11 cellular contexts compared by ENCODE assay signal in genomic region chr5:75574791-75575190, GRCh38. TPM values are rescaled to one million over a fixed set of nuclear protein-coding genes. Genes with fewer than 3 reads are reported as not detected.
DNase-seq lines count a peak whose midpoint lies in the region; ATAC-seq, FAIRE-seq and TF ChIP-seq lines count a peak whose summit lies in the region.
"Had no signal": no experiment of that assay in that cellular context is flagged by ENCODE, and none has a peak within 500 bp of the region (broad histone marks: within the 10 kb centered on the region; RNA-seq: fewer than 3 reads in every experiment).

No MANE protein-coding gene starts in this region.

- TF ChIP-seq CTCF in endothelial cell of umbilical vein (IDR thresholded peaks at IDR 0.05; ENCODE audit: extremely low read depth in 1 of 2, insufficient read depth in 1 of 2, low read depth in 1 of 2, low read length in 2 of 2): no peak

- DNase-seq in endothelial cell of umbilical vein (ENCODE audit: low read depth, low spot score) (peak; percentile 49), hypothalamus (lab: John Stamatoyannopoulos, UW) (no peak), EL (no peak), NCI-H1436 treated with DMSO at 0.1 percent for 48 hours (lab: John Stamatoyannopoulos, UW) (no peak)
- no peak for DNase-seq in naive thymus-derived CD4-positive, alpha-beta T cell
- DNase-seq: activated naive CD4-positive, alpha-beta T cell treated with Interleukin-2 at 50 U/mL for 16 hours had no signal

- intact Hi-C loops in endothelial cell of umbilical vein (cut with micrococcal nuclease): no loop called here
- intact Hi-C loops in naive thymus-derived CD4-positive, alpha-beta T cell (cut with micrococcal nuclease): no loop called here

- H3K9me1 ChIP-seq in endothelial cell of umbilical vein (replicated peaks; ENCODE audit: control insufficient read depth, extremely low read depth, insufficient read depth, low read length): no peaks in the 10 kb centered on the region

- H3K27ac ChIP-seq in BLaER1 (peak overlapping the region; percentile 44; the same call in 1 of the 2 replicates), endothelial cell of umbilical vein (ENCODE audit: insufficient read depth, low read depth, low read length) (no peak overlapping the region)
- H3K27ac ChIP-seq in naive thymus-derived CD4-positive, alpha-beta T cell (ENCODE audit: low read depth, low read length): no peak overlapping the region

- peaks cover 38% of the 10 kb centered on the region for H3K4me1 ChIP-seq in BLaER1
- no peaks in the 10 kb centered on the region for H3K4me1 ChIP-seq in endothelial cell of umbilical vein (ENCODE audit: control insufficient read depth, extremely low read depth, insufficient read depth, low read length)
- H3K4me1 ChIP-seq in naive thymus-derived CD4-positive, alpha-beta T cell (ENCODE audit: control insufficient read depth in 2 of 2, insufficient read depth in 2 of 2, low read length in 2 of 2): no peaks in the 10 kb centered on the region

- H3K9ac ChIP-seq in BLaER1 (peak overlapping the region; percentile 2; the same call in 1 of the 2 replicates), endothelial cell of umbilical vein (replicated peaks; ENCODE audit: extremely low read depth, insufficient read depth, low read length) (no peak overlapping the region)

- H3K9me3 ChIP-seq in BLaER1 (no peaks in the 10 kb centered on the region), endothelial cell of umbilical vein (replicated peaks; ENCODE audit: control insufficient read depth, insufficient read depth, low read length) (no peaks in the 10 kb centered on the region)
- H3K9me3 ChIP-seq in naive thymus-derived CD4-positive, alpha-beta T cell (ENCODE audit: control insufficient read depth in 2 of 3, low read length in 3 of 3): no peaks in the 10 kb centered on the region

- no peak overlapping the region for H2AFZ ChIP-seq in endothelial cell of umbilical vein (ENCODE audit: low read depth, low read length)

- no peaks in the 10 kb centered on the region for H4K20me1 ChIP-seq in BLaER1
- H4K20me1 ChIP-seq in endothelial cell of umbilical vein (replicated peaks; ENCODE audit: control insufficient read depth, extremely low read depth, insufficient read depth, low read length): no peaks in the 10 kb centered on the region

- H3K36me3 ChIP-seq in BLaER1 (peaks cover 22% of the 10 kb centered on the region), endothelial cell of umbilical vein (ENCODE audit: control insufficient read depth in 2 of 2, extremely low read depth in 1 of 2, insufficient read depth in 2 of 2, low read length in 2 of 2) (peaks cover 3% of the 10 kb centered on the region in 2 experiments)
- peaks cover 0 to 12% (median 5%) of the 10 kb centered on the region in 3 experiments for H3K36me3 ChIP-seq in naive thymus-derived CD4-positive, alpha-beta T cell (ENCODE audit: control insufficient read depth in 2 of 3, insufficient read depth in 3 of 3, low read length in 3 of 3)

- H3K4me3 ChIP-seq in BLaER1 (no peak overlapping the region), endothelial cell of umbilical vein (replicated peaks in 1 of 3; ENCODE audit: insufficient read depth in 1 of 3, low read depth in 1 of 3, low read length in 3 of 3) (no peak overlapping the region)
- no peak overlapping the region for H3K4me3 ChIP-seq in naive thymus-derived CD4-positive, alpha-beta T cell (ENCODE audit: low read length)

- no peaks in the 10 kb centered on the region for H3K27me3 Mint-ChIP-seq in naive thymus-derived CD4-positive, alpha-beta T cell

- H3K27ac Mint-ChIP-seq in naive thymus-derived CD4-positive, alpha-beta T cell: peak overlapping the region in 1 of 9 donors; percentile 18

- dilution Hi-C loops in endothelial cell of umbilical vein (cut with MboI; ENCODE audit: extremely low pct_ligation_motif_present, low sequenced_read_pairs): no loop called here

- no TSS peak for BruUV-seq in endothelial cell of umbilical vein (replicated peaks; lab: Mats Ljungman, UMichigan)

- H3K36me3 Mint-ChIP-seq in naive thymus-derived CD4-positive, alpha-beta T cell: peaks cover 4 to 42% (median 30%) of the 10 kb centered on the region in 5 donors

- CTCF ChIA-PET in endothelial cell of umbilical vein (lab: Charles Lee): interaction anchor here (1.5 kb wide), 1 partner anchor 42 kb away, joined by 3 read pairs; no protein-coding TSS in a partner anchor
- CTCF ChIA-PET in naive thymus-derived CD4-positive, alpha-beta T cell (lab: Charles Lee): no interaction called here

- H3K27me3 ChIP-seq in BLaER1: no peaks in the 10 kb centered on the region
- no peaks in the 10 kb centered on the region for H3K27me3 ChIP-seq in endothelial cell of umbilical vein (ENCODE audit: control insufficient read depth in 2 of 2, insufficient read depth in 2 of 2, low read length in 2 of 2)
- no peaks in the 10 kb centered on the region for H3K27me3 ChIP-seq in naive thymus-derived CD4-positive, alpha-beta T cell (ENCODE audit: control insufficient read depth in 2 of 2, insufficient read depth in 2 of 2, low read length in 2 of 2)

- H3K4me2 ChIP-seq in BLaER1 (peak overlapping the region; percentile 73), endothelial cell of umbilical vein (ENCODE audit: insufficient read depth, low read length) (no peak overlapping the region)

- peaks cover 0 to 5% (median 0%) of the 10 kb centered on the region in 11 donors for H3K9me3 Mint-ChIP-seq in naive thymus-derived CD4-positive, alpha-beta T cell

- peaks cover 0 to 10% (median 0%) of the 10 kb centered on the region in 7 donors for H3K4me1 Mint-ChIP-seq in naive thymus-derived CD4-positive, alpha-beta T cell

- FAIRE-seq in endothelial cell of umbilical vein (lab: Jason Lieb, UNC): no peak

- no peaks in the 10 kb centered on the region for H3K79me2 ChIP-seq in endothelial cell of umbilical vein (ENCODE audit: control insufficient read depth, insufficient read depth, low read length)

- peak; percentile 19 for ATAC-seq in GM19351 (IDR thresholded peaks at IDR 0.05; ENCODE audit: unreplicated experiment)
- peak; percentile 8 for ATAC-seq in HG03108 (IDR thresholded peaks at IDR 0.05; ENCODE audit: unreplicated experiment)
- no peak for ATAC-seq in naive thymus-derived CD4-positive, alpha-beta T cell

- POLR2A ChIA-PET in endothelial cell of umbilical vein (lab: Charles Lee): no interaction called here
- POLR2A ChIA-PET in naive thymus-derived CD4-positive, alpha-beta T cell (lab: Charles Lee): no interaction called here

- no peak overlapping the region for H3K4me3 Mint-ChIP-seq in naive thymus-derived CD4-positive, alpha-beta T cell

- TF ChIP-seq POLR2A in endothelial cell of umbilical vein (IDR thresholded peaks at IDR 0.05; ENCODE audit: low read depth, low read length): no peak

TF ChIP-seq in endothelial cell of umbilical vein, 7 proteins besides CTCF, POLR2A, EP300 and RAD21:
- TF ChIP-seq POLR2AphosphoS5 (IDR thresholded peaks at IDR 0.05; ENCODE audit: insufficient read depth, low read depth, low read length): no peak
- TF ChIP-seq GATA2 (IDR thresholded peaks at IDR 0.05; ENCODE audit: insufficient read depth, insufficient read length, low read depth, low read length): no peak
- TF ChIP-seq, protein P1, sequence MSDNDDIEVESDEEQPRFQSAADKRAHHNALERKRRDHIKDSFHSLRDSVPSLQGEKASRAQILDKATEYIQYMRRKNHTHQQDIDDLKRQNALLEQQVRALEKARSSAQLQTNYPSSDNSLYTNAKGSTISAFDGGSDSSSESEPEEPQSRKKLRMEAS (IDR thresholded peaks at IDR 0.05; ENCODE audit: insufficient read depth, insufficient read length): no peak
- no peak for TF ChIP-seq EZH2 (IDR thresholded peaks at IDR 0.05; ENCODE audit: borderline replicate concordance, low read depth, low read length, severe bottlenecking)
- TF ChIP-seq JUN (IDR thresholded peaks at IDR 0.05; ENCODE audit: borderline replicate concordance, insufficient read depth, insufficient read length, low read depth): no peak
- TF ChIP-seq FOS (IDR thresholded peaks at IDR 0.05; ENCODE audit: borderline replicate concordance, insufficient read depth, low read length): no peak

RNA-seq across cellular contexts. Expression of gene ANKDD1B, which starts 36.5 kb away (rescaled TPM):
- total RNA-seq in endothelial cell of umbilical vein: 0.65 and 0.71 TPM in 2 replicates
- 0.05 and 0.15 TPM in 2 replicates for polyA plus RNA-seq in endothelial cell of umbilical vein
- polyA plus RNA-seq in endothelial cell of umbilical vein (2011; cell fraction: cytosol; rRNA removed): 0.06 and 0.10 TPM in 2 replicates
- 1.7 and 2.4 TPM in 2 replicates for polyA plus RNA-seq in endothelial cell of umbilical vein (2011; cell fraction: nucleus; rRNA removed)
- polyA plus RNA-seq in endothelial cell of umbilical vein (2012): 0.20 TPM in 1 of 2 replicates, not detected in the other
- 0.46 and 0.76 TPM in 2 replicates for polyA minus RNA-seq in endothelial cell of umbilical vein
- not detected for polyA minus RNA-seq in endothelial cell of umbilical vein (2011; cell fraction: cytosol; rRNA and poly(A)+ RNA removed)
- polyA minus RNA-seq in endothelial cell of umbilical vein (2011; cell fraction: nucleus; rRNA and poly(A)+ RNA removed): 0.34 and 3.0 TPM in 2 replicates
- under 1 TPM; 0.19 to 0.70 (median 0.41) TPM for total RNA-seq in naive thymus-derived CD4-positive, alpha-beta T cell
- polyA plus RNA-seq in naive thymus-derived CD4-positive, alpha-beta T cell: under 1 TPM in 1 of 2 donors, not detected in 1; 0.12 TPM
- total RNA-seq: HT1080, myocyte had no signal
